Comparison of ENCODE assay signal across 14 cellular contexts in genomic region chr10:125113661-125114388, GRCh38. TPM values are rescaled to one million over a fixed set of nuclear protein-coding genes. Genes with fewer than 3 reads are reported as not detected.
DNase-seq lines count a peak whose midpoint lies in the region; ATAC-seq and TF ChIP-seq lines count a peak whose summit lies in the region.
"Had no signal": no experiment of that assay in that cellular context is flagged by ENCODE, and none has a peak within 500 bp of the region (broad histone marks: within the 10 kb centered on the region; RNA-seq: fewer than 3 reads in every experiment).

No MANE protein-coding gene starts in this region.

- H3K27ac ChIP-seq in coronary artery (peak overlapping the region; percentile 4 to 57), left lung (no peak overlapping the region), subcutaneous abdominal adipose tissue (ENCODE audit: low read depth, low read length) (peak overlapping the region; percentile 46), endodermal cell (ENCODE audit: low read depth, low read length) (no peak overlapping the region)

- H3K36me3 Mint-ChIP-seq in HFFc6 (ENCODE audit: low read depth), result peaks cover 15% of the 10 kb centered on the region
- peaks cover 29% of the 10 kb centered on the region for H3K36me3 Mint-ChIP-seq in endodermal cell (ENCODE audit: low read depth)

- H3K4me3 ChIP-seq in coronary artery, result peak overlapping the region; percentile 54
- H3K4me3 ChIP-seq in left lung, result no peak overlapping the region
- peak overlapping the region in 1 of 5 donors; percentile 4 for H3K4me3 ChIP-seq in subcutaneous abdominal adipose tissue (ENCODE audit: low read depth in 1 of 5, low read length in 5 of 5)
- no peak overlapping the region for H3K4me3 ChIP-seq in endodermal cell (ENCODE audit: low read length)
- no peak overlapping the region for H3K4me3 ChIP-seq in H7 (ENCODE audit: insufficient read depth, low read depth, low read length)
- H3K4me3 ChIP-seq: dorsolateral prefrontal cortex had no signal

- no peaks in the 10 kb centered on the region for H3K9me3 Mint-ChIP-seq in HFFc6
- peaks cover 1% of the 10 kb centered on the region for H3K9me3 Mint-ChIP-seq in endodermal cell
- H3K9me3 Mint-ChIP-seq: activated T-helper 1 cell treated with anti-CD3 and anti-CD28 coated beads, Interleukin-12 subunit alpha, Interleukin-12 subunit beta, Interleukin-2, Interleukin-4 antibody, amounts not matched to agents 30 ng/mL and 10 ng/mL and 1 ng/mL, durations not matched to agents 14 hours and 24 hours and 36 hours had no signal

- intact Hi-C loops in left lung (cut with DNase I), result no loop called here

- H3K9me3 ChIP-seq in left lung (no peaks in the 10 kb centered on the region), subcutaneous abdominal adipose tissue (ENCODE audit: control insufficient read depth in 5 of 5, low read length in 5 of 5) (no peaks in the 10 kb centered on the region), endodermal cell (ENCODE audit: control insufficient read depth, low read length) (peaks cover 4% of the 10 kb centered on the region)

- H3K9ac ChIP-seq in subcutaneous abdominal adipose tissue (ENCODE audit: low read length in 5 of 5), result peak overlapping the region in 2 of 5 donors; percentile 8 to 48
- no peak overlapping the region for H3K9ac ChIP-seq in endodermal cell (ENCODE audit: extremely low read depth, low read length, poor library complexity, severe bottlenecking)

- H3K36me3 ChIP-seq in left lung (peaks cover 0 to 14% of the 10 kb centered on the region in 2 donors), subcutaneous abdominal adipose tissue (ENCODE audit: control insufficient read depth in 5 of 5, insufficient read depth in 5 of 5, low read length in 5 of 5) (peaks cover 1 to 19% (median 9%) of the 10 kb centered on the region in 5 donors), endodermal cell (ENCODE audit: control insufficient read depth, insufficient read depth, low read length) (peaks cover 23% of the 10 kb centered on the region), H7 (replicated peaks; ENCODE audit: control insufficient read depth, insufficient read depth, low read length) (peaks cover 14% of the 10 kb centered on the region)

- H3K4me3 Mint-ChIP-seq in HFFc6 (peak overlapping the region; percentile 41), endodermal cell (no peak overlapping the region)
- H3K4me3 Mint-ChIP-seq: activated T-helper 1 cell treated with anti-CD3 and anti-CD28 coated beads, Interleukin-12 subunit alpha, Interleukin-12 subunit beta, Interleukin-2, Interleukin-4 antibody, amounts not matched to agents 30 ng/mL and 10 ng/mL and 1 ng/mL, durations not matched to agents 14 hours and 24 hours and 36 hours had no signal

- no peaks in the 10 kb centered on the region for H3K27me3 ChIP-seq in left lung
- no peaks in the 10 kb centered on the region for H3K27me3 ChIP-seq in subcutaneous abdominal adipose tissue (ENCODE audit: control insufficient read depth in 5 of 5, insufficient read depth in 4 of 5, low read length in 5 of 5)
- no peaks in the 10 kb centered on the region for H3K27me3 ChIP-seq in endodermal cell (ENCODE audit: control insufficient read depth, insufficient read depth, low read length, poor library complexity, severe bottlenecking)
- no peaks in the 10 kb centered on the region for H3K27me3 ChIP-seq in H7 (ENCODE audit: control insufficient read depth, insufficient read depth, low read length)
- H3K27me3 ChIP-seq: dorsolateral prefrontal cortex had no signal

- H3K27me3 Mint-ChIP-seq in HFFc6 (ENCODE audit: insufficient read depth), result no peaks in the 10 kb centered on the region; the same call in 1 of the 2 replicates
- no peaks in the 10 kb centered on the region for H3K27me3 Mint-ChIP-seq in endodermal cell (ENCODE audit: insufficient read depth)

- H3K4me1 ChIP-seq in left lung (peaks cover 19 to 71% of the 10 kb centered on the region in 2 donors), subcutaneous abdominal adipose tissue (ENCODE audit: control insufficient read depth in 5 of 5, insufficient read depth in 5 of 5, low read length in 5 of 5) (peaks cover 6 to 41% (median 34%) of the 10 kb centered on the region in 5 donors), endodermal cell (ENCODE audit: control insufficient read depth, insufficient read depth, low read length) (no peaks in the 10 kb centered on the region)

- H3K4me1 Mint-ChIP-seq in HFFc6 (ENCODE audit: low read depth), result peaks cover 60% of the 10 kb centered on the region
- H3K4me1 Mint-ChIP-seq in endodermal cell, result peaks cover 9% of the 10 kb centered on the region

- H3K27ac Mint-ChIP-seq in HFFc6 (peak overlapping the region; percentile 82), endodermal cell (no peak overlapping the region)
- H3K27ac Mint-ChIP-seq: activated T-helper 1 cell treated with anti-CD3 and anti-CD28 coated beads, Interleukin-12 subunit alpha, Interleukin-12 subunit beta, Interleukin-2, Interleukin-4 antibody, amounts not matched to agents 30 ng/mL and 10 ng/mL and 1 ng/mL, durations not matched to agents 14 hours and 24 hours and 36 hours had no signal

- DNase-seq in HFFc6, result peak; percentile 76
- DNase-seq in coronary artery (ENCODE audit: low spot score), result no peak
- no peak for DNase-seq in left lung
- DNase-seq in endodermal cell, result no peak
- no peak for DNase-seq in hypothalamus (lab: John Stamatoyannopoulos, UW)
- DNase-seq in H7, result no peak
- no peak for DNase-seq in NCI-H748 (lab: John Stamatoyannopoulos, UW; ENCODE audit: unreplicated experiment)
- DNase-seq: activated CD4-positive, alpha-beta T cell treated with anti-CD3 and anti-CD28 coated beads for 1 hour; NCI-H510A; SHP77 treated with DMSO at 0.1 percent for 48 hours; stimulated activated naive CD4-positive, alpha-beta T cell treated with Interleukin-2 at 50 U/mL for 16 hours had no signal

- TF ChIP-seq CTCF in HFFc6 (IDR thresholded peaks at IDR 0.05), result no peak
- no peak for TF ChIP-seq CTCF in coronary artery (IDR thresholded peaks at IDR 0.05)
- TF ChIP-seq CTCF in left lung (IDR thresholded peaks at IDR 0.05), result no peak
- TF ChIP-seq CTCF in endodermal cell (conservative IDR thresholded peaks at IDR 0.05), result no peak

- WGBS in endodermal cell (ENCODE audit: insufficient coverage in 1 of 2, insufficient read length in 1 of 2), 2 experiments, result 93 to 96% methylated on average over 15 to 20 of the region's 20 CpGs

- peak; percentile 26 for ATAC-seq in left lung

RNA-seq across cellular contexts. Expression of gene CTBP2, which starts 46.5 kb away (rescaled TPM):
- 10 to 100 TPM; 70.6 to 86.9 (median 78.8) TPM for total RNA-seq in HFFc6 (2021; fragmentation: NEBNext Ultra II Directional; extraction: Animal tissue kit (Norgen Biotek cat#: 25700))
- total RNA-seq in left lung, result 10 to 100 TPM; 71.2 to 77.6 TPM
- 100 to 1,000 TPM in 1 of 2 donors, 10 to 100 TPM in 1; 75.3 to 109 TPM for total RNA-seq in endodermal cell
- polyA plus RNA-seq in endodermal cell (2013, experiment 1 of 2), result 119 TPM
- 108 TPM for polyA plus RNA-seq in endodermal cell (2013, experiment 2 of 2)
- total RNA-seq in H7 (2014; rRNA removed; shearing (Covaris generic)), result 233 and 260 TPM in 2 replicates

Comparison
In these comparisons a context has a peak if more than half of its experiments do, and no peak if none do; other contexts are left out.
1. H3K27ac ChIP-seq: peak in coronary artery (2 of 2) and subcutaneous abdominal adipose tissue (single experiment); none in left lung (0 of 2) and endodermal cell (single experiment).